Comparison of ENCODE assay signal across 2 cellular contexts in genomic region chr14:105420976-105421674, GRCh38.
A peak's percentile ranks its signal among the peaks of the same experiment; 100 is the strongest.
TF ChIP-seq lines count a peak whose summit lies in the region.

No MANE protein-coding gene starts in this region.

TF ChIP-seq in K562, 482 proteins besides CTCF, POLR2A, EP300 and RAD21:
- TF ChIP-seq ZNF3 (CRISPR knock-in tag; IDR thresholded peaks at IDR 0.05) (no peak), GTF2F1 (IDR thresholded peaks at IDR 0.05; ENCODE audit: low read depth, low read length) (no peak), RERE (CRISPR knock-in tag; IDR thresholded peaks at IDR 0.05; ENCODE audit: borderline replicate concordance) (no peak), ZNF253 (CRISPR knock-in tag; conservative IDR thresholded peaks at IDR 0.05) (no peak), PHF21A (IDR thresholded peaks at IDR 0.05; ENCODE audit: borderline replicate concordance, low read depth) (no peak), POLR3A (IDR thresholded peaks at IDR 0.05; ENCODE audit: borderline replicate concordance, extremely low read depth, insufficient read depth, insufficient read length) (no peak), GABPB1 (CRISPR knock-in tag; IDR thresholded peaks at IDR 0.05) (no peak), ZNF696 (CRISPR knock-in tag; conservative IDR thresholded peaks at IDR 0.05) (no peak), RBFOX2 (IDR thresholded peaks at IDR 0.05; ENCODE audit: low read depth, low read length) (peak; percentile 58; the same call in 1 of the 2 replicates), ESRRA (IDR thresholded peaks at IDR 0.05; ENCODE audit: borderline replicate concordance, low read depth) (peak; percentile 61; the same call in 1 of the 2 replicates), RB1 (IDR thresholded peaks at IDR 0.05; ENCODE audit: low read depth) (no peak), MED1 (CRISPR knock-in tag; IDR thresholded peaks at IDR 0.05; ENCODE audit: borderline replicate concordance) (no peak), POLR2G (IDR thresholded peaks at IDR 0.05; ENCODE audit: low read depth, low read length) (peak; percentile 39), CEBPZ (IDR thresholded peaks at IDR 0.05; ENCODE audit: borderline replicate concordance, low read depth, low read length) (no peak)
- TF ChIP-seq, protein P1, sequence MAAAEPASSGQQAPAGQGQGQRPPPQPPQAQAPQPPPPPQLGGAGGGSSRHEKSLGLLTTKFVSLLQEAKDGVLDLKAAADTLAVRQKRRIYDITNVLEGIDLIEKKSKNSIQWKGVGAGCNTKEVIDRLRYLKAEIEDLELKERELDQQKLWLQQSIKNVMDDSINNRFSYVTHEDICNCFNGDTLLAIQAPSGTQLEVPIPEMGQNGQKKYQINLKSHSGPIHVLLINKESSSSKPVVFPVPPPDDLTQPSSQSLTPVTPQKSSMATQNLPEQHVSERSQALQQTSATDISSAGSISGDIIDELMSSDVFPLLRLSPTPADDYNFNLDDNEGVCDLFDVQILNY (CRISPR knock-in tag; IDR thresholded peaks at IDR 0.05): no peak
TF ChIP-seq in K562: peak in this region for 3.

TF ChIP-seq in HepG2, 621 proteins besides CTCF, POLR2A, EP300 and RAD21 (continues in another document):
- no peak for TF ChIP-seq ZMYM2 (CRISPR knock-in tag; IDR thresholded peaks at IDR 0.05)
- TF ChIP-seq YY1 (IDR thresholded peaks at IDR 0.05; ENCODE audit: insufficient read depth, insufficient replicate concordance, low read depth, low read length): no peak
- no peak for TF ChIP-seq ZNF556 (CRISPR knock-in tag; IDR thresholded peaks at IDR 0.05; ENCODE audit: borderline replicate concordance)
- TF ChIP-seq MED1 (CRISPR knock-in tag; IDR thresholded peaks at IDR 0.05): no peak
- TF ChIP-seq, protein P2, sequence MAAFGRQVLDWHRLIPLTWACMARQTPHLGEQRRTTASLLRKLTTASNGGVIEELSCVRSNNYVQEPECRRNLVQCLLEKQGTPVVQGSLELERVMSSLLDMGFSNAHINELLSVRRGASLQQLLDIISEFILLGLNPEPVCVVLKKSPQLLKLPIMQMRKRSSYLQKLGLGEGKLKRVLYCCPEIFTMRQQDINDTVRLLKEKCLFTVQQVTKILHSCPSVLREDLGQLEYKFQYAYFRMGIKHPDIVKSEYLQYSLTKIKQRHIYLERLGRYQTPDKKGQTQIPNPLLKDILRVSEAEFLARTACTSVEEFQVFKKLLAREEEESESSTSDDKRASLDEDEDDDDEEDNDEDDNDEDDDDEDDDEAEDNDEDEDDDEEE (CRISPR knock-in tag; IDR thresholded peaks at IDR 0.05): no peak
- no peak for TF ChIP-seq TFAP4 (IDR thresholded peaks at IDR 0.05; ENCODE audit: borderline replicate concordance, low read depth)
- TF ChIP-seq, protein P3, sequence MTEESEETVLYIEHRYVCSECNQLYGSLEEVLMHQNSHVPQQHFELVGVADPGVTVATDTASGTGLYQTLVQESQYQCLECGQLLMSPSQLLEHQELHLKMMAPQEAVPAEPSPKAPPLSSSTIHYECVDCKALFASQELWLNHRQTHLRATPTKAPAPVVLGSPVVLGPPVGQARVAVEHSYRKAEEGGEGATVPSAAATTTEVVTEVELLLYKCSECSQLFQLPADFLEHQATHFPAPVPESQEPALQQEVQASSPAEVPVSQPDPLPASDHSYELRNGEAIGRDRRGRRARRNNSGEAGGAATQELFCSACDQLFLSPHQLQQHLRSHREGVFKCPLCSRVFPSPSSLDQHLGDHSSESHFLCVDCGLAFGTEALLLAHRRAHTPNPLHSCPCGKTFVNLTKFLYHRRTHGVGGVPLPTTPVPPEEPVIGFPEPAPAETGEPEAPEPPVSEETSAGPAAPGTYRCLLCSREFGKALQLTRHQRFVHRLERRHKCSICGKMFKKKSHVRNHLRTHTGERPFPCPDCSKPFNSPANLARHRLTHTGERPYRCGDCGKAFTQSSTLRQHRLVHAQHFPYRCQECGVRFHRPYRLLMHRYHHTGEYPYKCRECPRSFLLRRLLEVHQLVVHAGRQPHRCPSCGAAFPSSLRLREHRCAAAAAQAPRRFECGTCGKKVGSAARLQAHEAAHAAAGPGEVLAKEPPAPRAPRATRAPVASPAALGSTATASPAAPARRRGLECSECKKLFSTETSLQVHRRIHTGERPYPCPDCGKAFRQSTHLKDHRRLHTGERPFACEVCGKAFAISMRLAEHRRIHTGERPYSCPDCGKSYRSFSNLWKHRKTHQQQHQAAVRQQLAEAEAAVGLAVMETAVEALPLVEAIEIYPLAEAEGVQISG (CRISPR knock-in tag; IDR thresholded peaks at IDR 0.05): no peak
- no peak for TF ChIP-seq GTF3A (CRISPR knock-in tag; conservative IDR thresholded peaks at IDR 0.05)
- TF ChIP-seq HNF4A (CRISPR knock-in tag; IDR thresholded peaks at IDR 0.05): no peak
- TF ChIP-seq, protein P4, sequence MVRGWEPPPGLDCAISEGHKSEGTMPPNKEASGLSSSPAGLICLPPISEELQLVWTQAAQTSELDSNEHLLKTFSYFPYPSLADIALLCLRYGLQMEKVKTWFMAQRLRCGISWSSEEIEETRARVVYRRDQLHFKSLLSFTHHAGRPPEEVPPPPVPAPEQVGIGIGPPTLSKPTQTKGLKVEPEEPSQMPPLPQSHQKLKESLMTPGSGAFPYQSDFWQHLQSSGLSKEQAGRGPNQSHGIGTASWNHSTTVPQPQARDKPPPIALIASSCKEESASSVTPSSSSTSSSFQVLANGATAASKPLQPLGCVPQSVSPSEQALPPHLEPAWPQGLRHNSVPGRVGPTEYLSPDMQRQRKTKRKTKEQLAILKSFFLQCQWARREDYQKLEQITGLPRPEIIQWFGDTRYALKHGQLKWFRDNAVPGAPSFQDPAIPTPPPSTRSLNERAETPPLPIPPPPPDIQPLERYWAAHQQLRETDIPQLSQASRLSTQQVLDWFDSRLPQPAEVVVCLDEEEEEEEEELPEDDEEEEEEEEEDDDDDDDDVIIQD (CRISPR knock-in tag; IDR thresholded peaks at IDR 0.05; ENCODE audit: low read depth): no peak
- no peak for TF ChIP-seq ZNF33A (CRISPR knock-in tag; IDR thresholded peaks at IDR 0.05; ENCODE audit: borderline replicate concordance)
- TF ChIP-seq, protein P5, sequence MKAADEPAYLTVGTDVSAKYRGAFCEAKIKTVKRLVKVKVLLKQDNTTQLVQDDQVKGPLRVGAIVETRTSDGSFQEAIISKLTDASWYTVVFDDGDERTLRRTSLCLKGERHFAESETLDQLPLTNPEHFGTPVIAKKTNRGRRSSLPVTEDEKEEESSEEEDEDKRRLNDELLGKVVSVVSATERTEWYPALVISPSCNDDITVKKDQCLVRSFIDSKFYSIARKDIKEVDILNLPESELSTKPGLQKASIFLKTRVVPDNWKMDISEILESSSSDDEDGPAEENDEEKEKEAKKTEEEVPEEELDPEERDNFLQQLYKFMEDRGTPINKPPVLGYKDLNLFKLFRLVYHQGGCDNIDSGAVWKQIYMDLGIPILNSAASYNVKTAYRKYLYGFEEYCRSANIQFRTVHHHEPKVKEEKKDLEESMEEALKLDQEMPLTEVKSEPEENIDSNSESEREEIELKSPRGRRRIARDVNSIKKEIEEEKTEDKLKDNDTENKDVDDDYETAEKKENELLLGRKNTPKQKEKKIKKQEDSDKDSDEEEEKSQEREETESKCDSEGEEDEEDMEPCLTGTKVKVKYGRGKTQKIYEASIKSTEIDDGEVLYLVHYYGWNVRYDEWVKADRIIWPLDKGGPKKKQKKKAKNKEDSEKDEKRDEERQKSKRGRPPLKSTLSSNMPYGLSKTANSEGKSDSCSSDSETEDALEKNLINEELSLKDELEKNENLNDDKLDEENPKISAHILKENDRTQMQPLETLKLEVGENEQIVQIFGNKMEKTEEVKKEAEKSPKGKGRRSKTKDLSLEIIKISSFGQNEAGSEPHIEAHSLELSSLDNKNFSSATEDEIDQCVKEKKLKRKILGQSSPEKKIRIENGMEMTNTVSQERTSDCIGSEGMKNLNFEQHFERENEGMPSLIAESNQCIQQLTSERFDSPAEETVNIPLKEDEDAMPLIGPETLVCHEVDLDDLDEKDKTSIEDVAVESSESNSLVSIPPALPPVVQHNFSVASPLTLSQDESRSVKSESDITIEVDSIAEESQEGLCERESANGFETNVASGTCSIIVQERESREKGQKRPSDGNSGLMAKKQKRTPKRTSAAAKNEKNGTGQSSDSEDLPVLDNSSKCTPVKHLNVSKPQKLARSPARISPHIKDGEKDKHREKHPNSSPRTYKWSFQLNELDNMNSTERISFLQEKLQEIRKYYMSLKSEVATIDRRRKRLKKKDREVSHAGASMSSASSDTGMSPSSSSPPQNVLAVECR (CRISPR knock-in tag; IDR thresholded peaks at IDR 0.05; ENCODE audit: borderline replicate concordance): peak; percentile 11; the same call in 1 of the 2 replicates
- TF ChIP-seq, protein P6, sequence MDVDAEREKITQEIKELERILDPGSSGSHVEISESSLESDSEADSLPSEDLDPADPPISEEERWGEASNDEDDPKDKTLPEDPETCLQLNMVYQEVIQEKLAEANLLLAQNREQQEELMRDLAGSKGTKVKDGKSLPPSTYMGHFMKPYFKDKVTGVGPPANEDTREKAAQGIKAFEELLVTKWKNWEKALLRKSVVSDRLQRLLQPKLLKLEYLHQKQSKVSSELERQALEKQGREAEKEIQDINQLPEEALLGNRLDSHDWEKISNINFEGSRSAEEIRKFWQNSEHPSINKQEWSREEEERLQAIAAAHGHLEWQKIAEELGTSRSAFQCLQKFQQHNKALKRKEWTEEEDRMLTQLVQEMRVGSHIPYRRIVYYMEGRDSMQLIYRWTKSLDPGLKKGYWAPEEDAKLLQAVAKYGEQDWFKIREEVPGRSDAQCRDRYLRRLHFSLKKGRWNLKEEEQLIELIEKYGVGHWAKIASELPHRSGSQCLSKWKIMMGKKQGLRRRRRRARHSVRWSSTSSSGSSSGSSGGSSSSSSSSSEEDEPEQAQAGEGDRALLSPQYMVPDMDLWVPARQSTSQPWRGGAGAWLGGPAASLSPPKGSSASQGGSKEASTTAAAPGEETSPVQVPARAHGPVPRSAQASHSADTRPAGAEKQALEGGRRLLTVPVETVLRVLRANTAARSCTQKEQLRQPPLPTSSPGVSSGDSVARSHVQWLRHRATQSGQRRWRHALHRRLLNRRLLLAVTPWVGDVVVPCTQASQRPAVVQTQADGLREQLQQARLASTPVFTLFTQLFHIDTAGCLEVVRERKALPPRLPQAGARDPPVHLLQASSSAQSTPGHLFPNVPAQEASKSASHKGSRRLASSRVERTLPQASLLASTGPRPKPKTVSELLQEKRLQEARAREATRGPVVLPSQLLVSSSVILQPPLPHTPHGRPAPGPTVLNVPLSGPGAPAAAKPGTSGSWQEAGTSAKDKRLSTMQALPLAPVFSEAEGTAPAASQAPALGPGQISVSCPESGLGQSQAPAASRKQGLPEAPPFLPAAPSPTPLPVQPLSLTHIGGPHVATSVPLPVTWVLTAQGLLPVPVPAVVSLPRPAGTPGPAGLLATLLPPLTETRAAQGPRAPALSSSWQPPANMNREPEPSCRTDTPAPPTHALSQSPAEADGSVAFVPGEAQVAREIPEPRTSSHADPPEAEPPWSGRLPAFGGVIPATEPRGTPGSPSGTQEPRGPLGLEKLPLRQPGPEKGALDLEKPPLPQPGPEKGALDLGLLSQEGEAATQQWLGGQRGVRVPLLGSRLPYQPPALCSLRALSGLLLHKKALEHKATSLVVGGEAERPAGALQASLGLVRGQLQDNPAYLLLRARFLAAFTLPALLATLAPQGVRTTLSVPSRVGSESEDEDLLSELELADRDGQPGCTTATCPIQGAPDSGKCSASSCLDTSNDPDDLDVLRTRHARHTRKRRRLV (CRISPR knock-in tag; IDR thresholded peaks at IDR 0.05): 0 out of 2 replicates have a peak, but pooled peaks have one; percentile 25
- TF ChIP-seq NFAT5 (CRISPR knock-in tag; IDR thresholded peaks at IDR 0.05): no peak
- TF ChIP-seq ZMYM4 (CRISPR knock-in tag; IDR thresholded peaks at IDR 0.05): no peak
- TF ChIP-seq TRAFD1 (CRISPR knock-in tag; IDR thresholded peaks at IDR 0.05; ENCODE audit: borderline replicate concordance): no peak
- TF ChIP-seq, protein P7, sequence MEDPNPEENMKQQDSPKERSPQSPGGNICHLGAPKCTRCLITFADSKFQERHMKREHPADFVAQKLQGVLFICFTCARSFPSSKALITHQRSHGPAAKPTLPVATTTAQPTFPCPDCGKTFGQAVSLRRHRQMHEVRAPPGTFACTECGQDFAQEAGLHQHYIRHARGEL (CRISPR knock-in tag; IDR thresholded peaks at IDR 0.05): 0 out of 2 replicates have a peak, but pooled peaks have one; percentile 1
